ENCODE assay signal across 29 cellular contexts in the genomic region with DNA sequence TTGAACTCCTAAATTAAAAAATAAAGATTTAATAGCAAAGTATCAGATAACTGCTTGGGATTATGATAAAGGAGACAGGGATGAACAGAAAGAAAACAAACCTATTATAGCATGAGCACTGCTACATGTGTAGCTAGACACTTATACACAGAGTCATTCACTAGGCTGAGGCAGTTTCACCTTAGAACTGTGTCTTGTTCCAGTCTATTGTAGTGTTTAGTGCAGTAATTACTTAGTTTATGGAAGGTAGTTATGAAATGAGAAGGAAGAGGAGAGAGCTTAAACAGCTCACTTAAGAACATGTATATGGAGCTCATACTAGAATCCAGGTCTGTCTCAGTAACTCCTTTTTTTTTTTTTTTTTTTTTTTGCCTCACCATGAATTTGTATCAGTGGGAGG.
"Had no signal": no experiment of that assay in that cellular context is flagged by ENCODE, and none has a peak within 500 bp of the region (broad histone marks: within the 10 kb centered on the region; RNA-seq: fewer than 3 reads in every experiment).

No MANE protein-coding gene starts in this region.

- H3K9me3 ChIP-seq: left ventricle myocardium inferior, neutrophil, ovary, right atrium auricular region, right lobe of liver, tibial nerve, upper lobe of left lung, vagina had no signal

- DNase-seq: hypothalamus; immature natural killer cell; kidney; left ventricle myocardium inferior; mesendoderm; naive thymus-derived CD8-positive, alpha-beta T cell; occipital lobe; ovary; right lobe of liver; stimulated activated CD4-positive, alpha-beta T cell treated with anti-CD3 and anti-CD28 coated beads, Interleukin-1b, Interleukin-23, amount 100 ng/mL, for 48 hours; stimulated activated CD4-positive, alpha-beta T cell treated with anti-CD3 and anti-CD28 coated beads, Interleukin-2, amount 100 ng/mL, for 48 hours; stimulated activated CD4-positive, alpha-beta T cell treated with anti-CD3 and anti-CD28 coated beads, Interleukin-4, amount 100 ng/mL, for 4 hours; stimulated activated CD8-positive, alpha-beta memory T cell treated with anti-CD3 and anti-CD28 coated beads, Interleukin-4, amount 100 ng/mL, for 48 hours; stimulated activated naive CD4-positive, alpha-beta T cell treated with Interleukin-2 at 50 U/mL for 16 hours; stimulated activated naive CD8-positive, alpha-beta T cell treated with anti-CD3 and anti-CD28 coated beads, Interleukin-15, amount 100 ng/mL, for 72 hours; substantia nigra; upper lobe of left lung had no signal

- H3K4me3 ChIP-seq: left ventricle myocardium inferior, lung, ovary, right atrium auricular region, right lobe of liver, smooth muscle cell, tibial nerve, upper lobe of left lung, vagina had no signal

- H3K4me3 Mint-ChIP-seq: immature natural killer cell; mesothelial cell of epicardium; naive thymus-derived CD8-positive, alpha-beta T cell; nephron; neural crest cell; stimulated activated memory B cell treated with anti-CD40 and anti-IgM and Interleukin-4, amounts not matched to agents 10 μg/mL and 1 μg/mL and 100 μg/mL, for 72 hours; stimulated activated naive CD8-positive, alpha-beta T cell treated with anti-CD3 and anti-CD28 coated beads, Interleukin-15, amount 100 ng/mL, for 72 hours had no signal

- H3K27ac Mint-ChIP-seq: immature natural killer cell; mesothelial cell of epicardium; naive thymus-derived CD8-positive, alpha-beta T cell; nephron; progenitor cell of endocrine pancreas; stimulated activated memory B cell treated with anti-CD40 and anti-IgM and Interleukin-4, amounts not matched to agents 10 μg/mL and 1 μg/mL and 100 μg/mL, for 72 hours; stimulated activated naive CD8-positive, alpha-beta T cell treated with anti-CD3 and anti-CD28 coated beads, Interleukin-15, amount 100 ng/mL, for 72 hours had no signal

- H3K36me3 Mint-ChIP-seq: immature natural killer cell; mesothelial cell of epicardium; naive thymus-derived CD8-positive, alpha-beta T cell; stimulated activated memory B cell treated with anti-CD40 and anti-IgM and Interleukin-4, amounts not matched to agents 10 μg/mL and 1 μg/mL and 100 μg/mL, for 72 hours had no signal

- FAIRE-seq: islet of Langerhans, kidney had no signal

- H3K9me3 Mint-ChIP-seq: immature natural killer cell; mesothelial cell of epicardium; naive thymus-derived CD8-positive, alpha-beta T cell; nephron; stimulated activated memory B cell treated with anti-CD40 and anti-IgM and Interleukin-4, amounts not matched to agents 10 μg/mL and 1 μg/mL and 100 μg/mL, for 72 hours; stimulated activated naive CD8-positive, alpha-beta T cell treated with anti-CD3 and anti-CD28 coated beads, Interleukin-15, amount 100 ng/mL, for 72 hours had no signal

- H3K4me1 ChIP-seq: left ventricle myocardium inferior, right atrium auricular region, right lobe of liver, tibial nerve, upper lobe of left lung, vagina had no signal

- ATAC-seq: naive thymus-derived CD8-positive, alpha-beta T cell; right lobe of liver; stimulated activated memory B cell treated with anti-CD40 and anti-IgM and Interleukin-4, amounts not matched to agents 10 μg/mL and 1 μg/mL and 100 μg/mL, for 72 hours had no signal

- H3K27me3 Mint-ChIP-seq: stimulated activated memory B cell treated with anti-CD40 and anti-IgM and Interleukin-4, amounts not matched to agents 10 μg/mL and 1 μg/mL and 100 μg/mL, for 72 hours; stimulated activated naive CD8-positive, alpha-beta T cell treated with anti-CD3 and anti-CD28 coated beads, Interleukin-15, amount 100 ng/mL, for 72 hours had no signal

- H3K36me3 ChIP-seq: left ventricle myocardium inferior, neutrophil, ovary, right atrium auricular region, right lobe of liver, tibial nerve, upper lobe of left lung, vagina had no signal

- H3K4me1 Mint-ChIP-seq: immature natural killer cell; naive thymus-derived CD8-positive, alpha-beta T cell; nephron; stimulated activated memory B cell treated with anti-CD40 and anti-IgM and Interleukin-4, amounts not matched to agents 10 μg/mL and 1 μg/mL and 100 μg/mL, for 72 hours; stimulated activated naive CD8-positive, alpha-beta T cell treated with anti-CD3 and anti-CD28 coated beads, Interleukin-15, amount 100 ng/mL, for 72 hours had no signal
